19 cellular contexts compared by ENCODE assay signal in the genomic region with DNA sequence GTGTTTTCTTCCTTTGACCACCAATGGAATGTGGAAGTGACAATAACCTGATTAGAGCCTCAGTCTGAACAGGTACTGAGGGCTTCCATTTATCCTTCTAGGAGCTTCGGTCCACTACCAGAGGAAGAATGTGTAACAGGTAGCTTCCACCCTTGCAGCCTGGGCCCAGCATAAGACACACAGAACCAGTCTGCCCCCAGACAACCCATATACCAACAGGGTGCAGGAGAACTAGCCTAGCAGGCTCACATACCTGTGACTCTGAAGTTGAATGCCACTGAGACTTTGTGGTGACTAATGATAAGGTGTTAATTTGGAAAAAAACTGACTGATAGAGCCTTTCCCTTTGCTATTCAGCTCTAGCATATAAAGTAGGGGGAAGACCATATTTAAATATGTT.
DNase-seq lines count a peak whose midpoint lies in the region; ATAC-seq and TF ChIP-seq lines count a peak whose summit lies in the region.
"Had no signal": no experiment of that assay in that cellular context is flagged by ENCODE, and none has a peak within 500 bp of the region (broad histone marks: within the 10 kb centered on the region; RNA-seq: fewer than 3 reads in every experiment).

No MANE protein-coding gene starts in this region.

- no peak for TF ChIP-seq RAD21 in HCT116 (IDR thresholded peaks at IDR 0.05; ENCODE audit: low read depth)

- peaks cover 17% of the 10 kb centered on the region for H3K9me3 Mint-ChIP-seq in WTC11
- peaks cover 8% of the 10 kb centered on the region for H3K9me3 Mint-ChIP-seq in stimulated activated memory B cell treated with anti-CD40 and anti-IgM and Interleukin-4, amounts not matched to agents 10 μg/mL and 1 μg/mL and 100 μg/mL, for 72 hours

- H3K79me2 ChIP-seq in HCT116 (ENCODE audit: insufficient read depth, low read length), result no peaks in the 10 kb centered on the region

- H3K27me3 ChIP-seq in HCT116 (ENCODE audit: insufficient read depth, low read length), result no peaks in the 10 kb centered on the region
- H3K27me3 ChIP-seq in left lung, result no peaks in the 10 kb centered on the region
- H3K27me3 ChIP-seq: BLaER1 had no signal

- H2AFZ ChIP-seq in HCT116 (ENCODE audit: low read depth, low read length, poor library complexity, severe bottlenecking), result no peak overlapping the region
- H2AFZ ChIP-seq: GM23338 had no signal

- H3K4me1 ChIP-seq in HCT116 (ENCODE audit: control insufficient read depth in 1 of 2, insufficient read depth in 2 of 2, low read length in 2 of 2) (peaks cover 0 to 13% of the 10 kb centered on the region in 2 experiments; a peak in 2 of 4 replicates), left lung (no peaks in the 10 kb centered on the region)
- H3K4me1 ChIP-seq: BLaER1, Caco-2 had no signal

- H4K20me1 ChIP-seq in HCT116 (ENCODE audit: insufficient read depth), result no peaks in the 10 kb centered on the region
- H4K20me1 ChIP-seq: BLaER1 had no signal

- peaks cover 16% of the 10 kb centered on the region for H3K36me3 Mint-ChIP-seq in WTC11
- H3K36me3 Mint-ChIP-seq in stimulated activated memory B cell treated with anti-CD40 and anti-IgM and Interleukin-4, amounts not matched to agents 10 μg/mL and 1 μg/mL and 100 μg/mL, for 72 hours, result no peaks in the 10 kb centered on the region
- H3K36me3 Mint-ChIP-seq: CD4-positive, CD25-positive, alpha-beta regulatory T cell; CD8-positive, alpha-beta T cell had no signal

- H3K27ac ChIP-seq in HCT116 (ENCODE audit: low read depth, low read length), result no peak overlapping the region
- no peak overlapping the region for H3K27ac ChIP-seq in left lung
- H3K27ac ChIP-seq: 22Rv1, BLaER1, C4-2B had no signal

- no peak overlapping the region for H3K4me3 ChIP-seq in HCT116 (replicated peaks in 1 of 2; ENCODE audit: low read depth in 1 of 2, low read length in 2 of 2)
- H3K4me3 ChIP-seq in left lung, result no peak overlapping the region
- H3K4me3 ChIP-seq: BLaER1, GM23338 had no signal

- CTCF ChIA-PET in HCT116 (lab: Charles Lee), result no interaction called here
- CTCF ChIA-PET in WTC11 (lab: Charles Lee), result interaction anchor here (1.5 kb wide), 1 partner anchor 26 kb away, joined by 6 read pairs; no protein-coding TSS in a partner anchor

- peak overlapping the region; percentile 30 for H3K4me2 ChIP-seq in HCT116 (ENCODE audit: low read length)
- H3K4me2 ChIP-seq: BLaER1, GM23338 had no signal

- H3K36me3 ChIP-seq in HCT116 (ENCODE audit: control insufficient read depth in 1 of 2, insufficient read depth in 2 of 2, low read length in 2 of 2), result no peaks in the 10 kb centered on the region
- no peaks in the 10 kb centered on the region for H3K36me3 ChIP-seq in left lung
- H3K36me3 ChIP-seq: BLaER1 had no signal

- no peak for TF ChIP-seq POLR2A in HCT116 (IDR thresholded peaks at IDR 0.05; ENCODE audit: borderline replicate concordance, extremely low read depth, insufficient read depth, insufficient read length)

- RAD21 ChIA-PET in HCT116 (lab: Charles Lee; ENCODE audit: low non-redundant PET in 1 of 2, low total read pairs in 2 of 2, uncharacterized antibody in 2 of 2, unreplicated experiment in 2 of 2), result no interaction called here

- no TSS peak for BruUV-seq in HCT116 (replicated peaks; lab: Mats Ljungman, UMichigan)

- DNase-seq in HCT116 (ENCODE audit: low read depth, low spot score) (no peak), WTC11 (ENCODE audit: low spot score) (no peak), left lung (no peak), NCI-H2227 treated with DMSO at 0.1 percent for 48 hours (lab: John Stamatoyannopoulos, UW) (no peak), NCI-H1105 treated with DMSO at 0.1 percent for 48 hours (lab: John Stamatoyannopoulos, UW) (no peak)
- DNase-seq: Caco-2; CD4-positive, CD25-positive, alpha-beta regulatory T cell; CD8-positive, alpha-beta T cell; DMS153; DND-41; H9; HFFc6 had no signal

- POLR2A ChIA-PET in HCT116 (lab: Charles Lee) (no interaction called here), WTC11 (lab: Charles Lee) (no interaction called here)

- no peaks in the 10 kb centered on the region for H3K27me3 Mint-ChIP-seq in WTC11 (ENCODE audit: low read depth)
- H3K27me3 Mint-ChIP-seq in stimulated activated memory B cell treated with anti-CD40 and anti-IgM and Interleukin-4, amounts not matched to agents 10 μg/mL and 1 μg/mL and 100 μg/mL, for 72 hours, result no peaks in the 10 kb centered on the region
- H3K27me3 Mint-ChIP-seq: B cell; CD4-positive, CD25-positive, alpha-beta regulatory T cell had no signal

- no peaks in the 10 kb centered on the region for H3K9me3 ChIP-seq in HCT116 (ENCODE audit: control insufficient read depth in 1 of 2, insufficient read depth in 1 of 2, low read depth in 1 of 2, low read length in 2 of 2)
- H3K9me3 ChIP-seq in left lung, result no peaks in the 10 kb centered on the region
- H3K9me3 ChIP-seq: BLaER1, Caco-2 had no signal

- H3K4me1 Mint-ChIP-seq in WTC11, result peaks cover 13% of the 10 kb centered on the region
- no peaks in the 10 kb centered on the region for H3K4me1 Mint-ChIP-seq in stimulated activated memory B cell treated with anti-CD40 and anti-IgM and Interleukin-4, amounts not matched to agents 10 μg/mL and 1 μg/mL and 100 μg/mL, for 72 hours
- H3K4me1 Mint-ChIP-seq: B cell; CD4-positive, CD25-positive, alpha-beta regulatory T cell had no signal

- no peak overlapping the region for H3K4me3 Mint-ChIP-seq in WTC11
- no peak overlapping the region for H3K4me3 Mint-ChIP-seq in stimulated activated memory B cell treated with anti-CD40 and anti-IgM and Interleukin-4, amounts not matched to agents 10 μg/mL and 1 μg/mL and 100 μg/mL, for 72 hours
- H3K4me3 Mint-ChIP-seq: B cell; CD4-positive, CD25-positive, alpha-beta regulatory T cell; CD8-positive, alpha-beta T cell; GM23338; H9; HFFc6 had no signal

- ATAC-seq in HCT116 (peak; percentile 49; the same call in 1 of the 2 replicates), WTC11 (peak; percentile 18; the same call in 1 of the 2 replicates), esophagus mucosa (peak; percentile 71), left lung (no peak)
- peak; percentile 27 for ATAC-seq in stimulated activated memory B cell treated with anti-CD40 and anti-IgM and Interleukin-4, amounts not matched to agents 10 μg/mL and 1 μg/mL and 100 μg/mL, for 72 hours
- ATAC-seq: CD8-positive, alpha-beta T cell; GM23338 had no signal

- TF ChIP-seq CTCF in HCT116 (IDR thresholded peaks at IDR 0.05 in 2 of 3, conservative IDR thresholded peaks at IDR 0.05 in 1 of 3; ENCODE audit: borderline replicate concordance in 1 of 3, insufficient read depth in 1 of 3, low read depth in 2 of 3, low read length in 2 of 3) (no peak), WTC11 (IDR thresholded peaks at IDR 0.05) (no peak), left lung (IDR thresholded peaks at IDR 0.05) (no peak)

- intact Hi-C loops in HCT116 (cut with micrococcal nuclease) (no loop called here), left lung (cut with DNase I) (no loop called here)

- no peak overlapping the region for H3K9ac ChIP-seq in HCT116 (ENCODE audit: low read length)
- H3K9ac ChIP-seq: BLaER1 had no signal

- no peak overlapping the region for H3K27ac Mint-ChIP-seq in WTC11
- no peak overlapping the region for H3K27ac Mint-ChIP-seq in stimulated activated memory B cell treated with anti-CD40 and anti-IgM and Interleukin-4, amounts not matched to agents 10 μg/mL and 1 μg/mL and 100 μg/mL, for 72 hours
- H3K27ac Mint-ChIP-seq: B cell; CD4-positive, CD25-positive, alpha-beta regulatory T cell; CD8-positive, alpha-beta T cell; GM23338; H9; HFFc6 had no signal

- no peaks in the 10 kb centered on the region for H3K9me2 ChIP-seq in HCT116 (ENCODE audit: insufficient read depth)

TF ChIP-seq in HCT116, 20 proteins besides CTCF, POLR2A, EP300 and RAD21:
- TF ChIP-seq SRF (IDR thresholded peaks at IDR 0.05; ENCODE audit: low read depth) (no peak), CEBPB (IDR thresholded peaks at IDR 0.05; ENCODE audit: low read depth) (no peak), TCF7L2 (IDR thresholded peaks at IDR 0.05; ENCODE audit: borderline replicate concordance, extremely low read depth, insufficient read depth, insufficient read length) (no peak), SIN3A (IDR thresholded peaks at IDR 0.05; ENCODE audit: low read depth) (no peak), ZFX (IDR thresholded peaks at IDR 0.05) (no peak), EGR1 (IDR thresholded peaks at IDR 0.05; ENCODE audit: low read depth) (no peak), FOSL1 (IDR thresholded peaks at IDR 0.05; ENCODE audit: low read depth) (no peak), CBX3 (IDR thresholded peaks at IDR 0.05; ENCODE audit: low read depth) (no peak)
- TF ChIP-seq, protein P1, sequence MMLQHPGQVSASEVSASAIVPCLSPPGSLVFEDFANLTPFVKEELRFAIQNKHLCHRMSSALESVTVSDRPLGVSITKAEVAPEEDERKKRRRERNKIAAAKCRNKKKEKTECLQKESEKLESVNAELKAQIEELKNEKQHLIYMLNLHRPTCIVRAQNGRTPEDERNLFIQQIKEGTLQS (IDR thresholded peaks at IDR 0.05), result no peak

TF ChIP-seq in WTC11, 78 proteins besides CTCF, POLR2A, EP300 and RAD21 (continues in another document):
- TF ChIP-seq, protein P2, sequence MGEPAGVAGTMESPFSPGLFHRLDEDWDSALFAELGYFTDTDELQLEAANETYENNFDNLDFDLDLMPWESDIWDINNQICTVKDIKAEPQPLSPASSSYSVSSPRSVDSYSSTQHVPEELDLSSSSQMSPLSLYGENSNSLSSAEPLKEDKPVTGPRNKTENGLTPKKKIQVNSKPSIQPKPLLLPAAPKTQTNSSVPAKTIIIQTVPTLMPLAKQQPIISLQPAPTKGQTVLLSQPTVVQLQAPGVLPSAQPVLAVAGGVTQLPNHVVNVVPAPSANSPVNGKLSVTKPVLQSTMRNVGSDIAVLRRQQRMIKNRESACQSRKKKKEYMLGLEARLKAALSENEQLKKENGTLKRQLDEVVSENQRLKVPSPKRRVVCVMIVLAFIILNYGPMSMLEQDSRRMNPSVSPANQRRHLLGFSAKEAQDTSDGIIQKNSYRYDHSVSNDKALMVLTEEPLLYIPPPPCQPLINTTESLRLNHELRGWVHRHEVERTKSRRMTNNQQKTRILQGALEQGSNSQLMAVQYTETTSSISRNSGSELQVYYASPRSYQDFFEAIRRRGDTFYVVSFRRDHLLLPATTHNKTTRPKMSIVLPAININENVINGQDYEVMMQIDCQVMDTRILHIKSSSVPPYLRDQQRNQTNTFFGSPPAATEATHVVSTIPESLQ (CRISPR knock-in tag; IDR thresholded peaks at IDR 0.05), result no peak
- TF ChIP-seq TEAD4 (CRISPR knock-in tag; IDR thresholded peaks at IDR 0.05), result no peak
